Comparison of ENCODE assay signal across 26 cellular contexts in the genomic region with DNA sequence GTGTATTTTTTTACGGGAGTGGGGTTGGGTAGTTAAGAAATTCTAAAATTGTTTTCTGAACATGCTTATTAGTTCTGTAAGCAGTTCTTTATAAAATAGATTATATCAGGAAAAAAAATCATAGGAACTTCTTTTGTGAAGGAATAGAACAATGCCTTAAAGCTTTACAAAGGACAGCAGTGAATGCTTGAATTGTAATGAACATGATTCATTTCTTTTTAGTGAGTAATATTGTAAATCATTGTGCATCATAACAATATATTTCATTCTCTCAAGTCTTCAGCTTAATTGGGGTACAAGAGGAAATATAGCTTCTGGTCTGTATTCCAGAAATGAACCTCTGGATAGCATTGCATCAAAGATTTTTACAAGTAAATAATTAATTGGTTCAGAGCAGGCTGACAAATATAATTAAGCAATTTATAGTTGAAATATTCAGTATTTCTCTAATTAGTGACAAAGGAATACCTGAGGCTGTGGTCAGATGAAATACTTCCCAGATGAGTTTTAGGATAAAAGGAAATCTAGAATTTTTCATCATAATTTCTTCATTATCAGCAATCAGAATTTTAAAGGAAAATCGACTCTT.
DNase-seq lines count a peak whose midpoint lies in the region; ATAC-seq, FAIRE-seq and TF ChIP-seq lines count a peak whose summit lies in the region.
"Had no signal": no experiment of that assay in that cellular context is flagged by ENCODE, and none has a peak within 500 bp of the region (broad histone marks: within the 10 kb centered on the region; RNA-seq: fewer than 3 reads in every experiment).

No MANE protein-coding gene starts in this region.

- TF ChIP-seq POLR2A in gastroesophageal sphincter (IDR thresholded peaks at IDR 0.05): no peak

- DNase-seq in A172 (ENCODE audit: low spot score) (peak; percentile 66), GM19239 (ENCODE audit: insufficient read length, low spot score) (no peak), kidney glomerular epithelial cell (lab: John Stamatoyannopoulos, UW) (peak; percentile 53), BE2C (no peak), globus pallidus (ENCODE audit: low spot score) (no peak)
- DNase-seq: activated CD4-positive, CD25-positive, alpha-beta regulatory T cell treated with anti-CD3 and anti-CD28 coated beads, Interleukin-2, amount 50 U/mL, for 72 hours; activated gamma-delta T cell treated with Interleukin-2 at 50 U/mL for 16 hours; Calu3; effector CD8-positive, alpha-beta T cell; EL; gastrocnemius medialis; mesenchymal stem cell; MG63; NCI-H1417; NCI-H2081; NCI-H446; spleen; stimulated activated CD4-positive, alpha-beta T cell treated with anti-CD3 and anti-CD28 coated beads, Interleukin-2, amount 100 ng/mL, for 48 hours had no signal

- TF ChIP-seq CTCF in BE2C (IDR thresholded peaks at IDR 0.05; ENCODE audit: low read depth, low read length) (no peak), gastroesophageal sphincter (IDR thresholded peaks at IDR 0.05) (no peak)

- H3K36me3 ChIP-seq in BE2C (no peaks in the 10 kb centered on the region), gastroesophageal sphincter (peaks cover 0 to 9% of the 10 kb centered on the region in 2 donors)
- H3K36me3 ChIP-seq: gastrocnemius medialis, neutrophil had no signal

- ATAC-seq in SK-N-SH treated with all-trans-retinoic acid at 6 μM for 48 hours (peak; percentile 2; the same call in 2 of the 3 replicates), gastroesophageal sphincter (no peak)
- ATAC-seq: esophagus mucosa; gastrocnemius medialis; GM23338; stimulated activated memory B cell treated with anti-CD40 and anti-IgM and Interleukin-4, amounts not matched to agents 10 μg/mL and 1 μg/mL and 100 μg/mL, for 72 hours had no signal

- H3K4me3 ChIP-seq in BE2C (ENCODE audit: low read depth, low read length): no peak overlapping the region
- no peak overlapping the region for H3K4me3 ChIP-seq in gastroesophageal sphincter
- H3K4me3 ChIP-seq: gastrocnemius medialis, GM23338, MG63, spleen, suprapubic skin had no signal

- H3K27me3 ChIP-seq in BE2C (no peaks in the 10 kb centered on the region), gastroesophageal sphincter (no peaks in the 10 kb centered on the region)
- H3K27me3 ChIP-seq: gastrocnemius medialis, MG63, neutrophil, spleen, suprapubic skin had no signal

- TF ChIP-seq EP300 in gastroesophageal sphincter (IDR thresholded peaks at IDR 0.05): no peak

- H3K9me3 ChIP-seq in BE2C (no peaks in the 10 kb centered on the region), gastroesophageal sphincter (no peaks in the 10 kb centered on the region)
- H3K9me3 ChIP-seq: gastrocnemius medialis, MG63, neutrophil, spleen, suprapubic skin had no signal

- WGBS in gastroesophageal sphincter (ENCODE audit: low coverage in 1 of 2), 2 donors: 71 to 92% methylated on average over 1 to 2 of the region's 2 CpGs

- FAIRE-seq in GM19239 (lab: Jason Lieb, UNC): peak; percentile 53

- no peak overlapping the region for H3K27ac ChIP-seq in gastroesophageal sphincter
- H3K27ac ChIP-seq: C4-2B, gastrocnemius medialis, neutrophil, spleen, suprapubic skin had no signal

- H3K4me1 ChIP-seq in BE2C (peaks cover 11% of the 10 kb centered on the region), gastroesophageal sphincter (no peaks in the 10 kb centered on the region)
- H3K4me1 ChIP-seq: gastrocnemius medialis, suprapubic skin had no signal

TF ChIP-seq in SK-N-SH treated with all-trans-retinoic acid at 6 μM for 48 hours, 23 proteins besides CTCF, POLR2A, EP300 and RAD21:
- TF ChIP-seq ZC3H10 (CRISPR knock-in tag; IDR thresholded peaks at IDR 0.05): peak; percentile 98
- no peak for TF ChIP-seq OSR1 (CRISPR knock-in tag; IDR thresholded peaks at IDR 0.05)
- TF ChIP-seq CSDC2 (CRISPR knock-in tag; IDR thresholded peaks at IDR 0.05): no peak
- no peak for TF ChIP-seq ARNTL (CRISPR knock-in tag; IDR thresholded peaks at IDR 0.05; ENCODE audit: borderline replicate concordance, low read depth)
- TF ChIP-seq, protein P1, sequence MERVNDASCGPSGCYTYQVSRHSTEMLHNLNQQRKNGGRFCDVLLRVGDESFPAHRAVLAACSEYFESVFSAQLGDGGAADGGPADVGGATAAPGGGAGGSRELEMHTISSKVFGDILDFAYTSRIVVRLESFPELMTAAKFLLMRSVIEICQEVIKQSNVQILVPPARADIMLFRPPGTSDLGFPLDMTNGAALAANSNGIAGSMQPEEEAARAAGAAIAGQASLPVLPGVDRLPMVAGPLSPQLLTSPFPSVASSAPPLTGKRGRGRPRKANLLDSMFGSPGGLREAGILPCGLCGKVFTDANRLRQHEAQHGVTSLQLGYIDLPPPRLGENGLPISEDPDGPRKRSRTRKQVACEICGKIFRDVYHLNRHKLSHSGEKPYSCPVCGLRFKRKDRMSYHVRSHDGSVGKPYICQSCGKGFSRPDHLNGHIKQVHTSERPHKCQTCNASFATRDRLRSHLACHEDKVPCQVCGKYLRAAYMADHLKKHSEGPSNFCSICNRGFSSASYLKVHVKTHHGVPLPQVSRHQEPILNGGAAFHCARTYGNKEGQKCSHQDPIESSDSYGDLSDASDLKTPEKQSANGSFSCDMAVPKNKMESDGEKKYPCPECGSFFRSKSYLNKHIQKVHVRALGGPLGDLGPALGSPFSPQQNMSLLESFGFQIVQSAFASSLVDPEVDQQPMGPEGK (CRISPR knock-in tag; IDR thresholded peaks at IDR 0.05; ENCODE audit: borderline replicate concordance): no peak
- TF ChIP-seq, protein P2, sequence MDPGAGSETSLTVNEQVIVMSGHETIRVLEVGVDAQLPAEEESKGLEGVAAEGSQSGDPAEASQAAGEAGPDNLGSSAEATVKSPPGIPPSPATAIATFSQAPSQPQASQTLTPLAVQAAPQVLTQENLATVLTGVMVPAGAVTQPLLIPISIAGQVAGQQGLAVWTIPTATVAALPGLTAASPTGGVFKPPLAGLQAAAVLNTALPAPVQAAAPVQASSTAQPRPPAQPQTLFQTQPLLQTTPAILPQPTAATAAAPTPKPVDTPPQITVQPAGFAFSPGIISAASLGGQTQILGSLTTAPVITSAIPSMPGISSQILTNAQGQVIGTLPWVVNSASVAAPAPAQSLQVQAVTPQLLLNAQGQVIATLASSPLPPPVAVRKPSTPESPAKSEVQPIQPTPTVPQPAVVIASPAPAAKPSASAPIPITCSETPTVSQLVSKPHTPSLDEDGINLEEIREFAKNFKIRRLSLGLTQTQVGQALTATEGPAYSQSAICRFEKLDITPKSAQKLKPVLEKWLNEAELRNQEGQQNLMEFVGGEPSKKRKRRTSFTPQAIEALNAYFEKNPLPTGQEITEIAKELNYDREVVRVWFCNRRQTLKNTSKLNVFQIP (CRISPR knock-in tag; IDR thresholded peaks at IDR 0.05; ENCODE audit: borderline replicate concordance, low read depth): peak; percentile 77; the same call in 1 of the 2 replicates
- no peak for TF ChIP-seq SNAI2 (CRISPR knock-in tag; IDR thresholded peaks at IDR 0.05)
- no peak for TF ChIP-seq ZNF70 (CRISPR knock-in tag; IDR thresholded peaks at IDR 0.05)
- peak; percentile 86 for TF ChIP-seq ISL1 (CRISPR knock-in tag; IDR thresholded peaks at IDR 0.05)
- TF ChIP-seq TOX (CRISPR knock-in tag; IDR thresholded peaks at IDR 0.05; ENCODE audit: borderline replicate concordance): peak; percentile 90; the same call in 1 of the 2 replicates
- TF ChIP-seq, protein P3, sequence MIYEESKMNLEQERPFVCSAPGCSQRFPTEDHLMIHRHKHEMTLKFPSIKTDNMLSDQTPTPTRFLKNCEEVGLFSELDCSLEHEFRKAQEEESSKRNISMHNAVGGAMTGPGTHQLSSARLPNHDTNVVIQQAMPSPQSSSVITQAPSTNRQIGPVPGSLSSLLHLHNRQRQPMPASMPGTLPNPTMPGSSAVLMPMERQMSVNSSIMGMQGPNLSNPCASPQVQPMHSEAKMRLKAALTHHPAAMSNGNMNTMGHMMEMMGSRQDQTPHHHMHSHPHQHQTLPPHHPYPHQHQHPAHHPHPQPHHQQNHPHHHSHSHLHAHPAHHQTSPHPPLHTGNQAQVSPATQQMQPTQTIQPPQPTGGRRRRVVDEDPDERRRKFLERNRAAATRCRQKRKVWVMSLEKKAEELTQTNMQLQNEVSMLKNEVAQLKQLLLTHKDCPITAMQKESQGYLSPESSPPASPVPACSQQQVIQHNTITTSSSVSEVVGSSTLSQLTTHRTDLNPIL (CRISPR knock-in tag; IDR thresholded peaks at IDR 0.05; ENCODE audit: low read depth): no peak
- TF ChIP-seq TCF4 (CRISPR knock-in tag; IDR thresholded peaks at IDR 0.05; ENCODE audit: borderline replicate concordance): no peak

Comparison
In these comparisons a context has a peak if more than half of its experiments do, and no peak if none do; other contexts are left out.
1. DNase-seq: peak in A172 (single experiment) and kidney glomerular epithelial cell (single experiment); none in GM19239 (single experiment), BE2C (single experiment) and globus pallidus (single experiment).